In the genomic region with DNA sequence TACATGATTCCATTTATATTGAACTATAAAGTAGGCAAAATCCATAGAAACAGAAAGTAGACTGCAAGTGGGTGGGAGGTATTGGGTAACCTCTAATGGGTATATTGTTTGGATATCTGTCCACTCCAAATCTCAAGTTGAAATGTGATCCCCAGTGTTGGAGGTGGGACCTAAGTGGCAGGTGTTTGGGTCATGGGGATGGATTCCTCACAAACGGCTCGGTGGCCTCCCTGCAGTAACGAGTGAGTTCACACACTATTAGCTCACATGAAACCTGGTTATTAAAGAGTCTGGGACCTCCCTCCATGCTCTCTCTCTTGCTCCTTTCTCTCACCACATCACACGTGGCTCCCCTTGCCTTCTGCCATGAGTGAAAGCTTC, we compare ENCODE assay signal across 18 cellular contexts. TPM values are rescaled to one million over a fixed set of nuclear protein-coding genes. Genes with fewer than 3 reads are reported as not detected.
DNase-seq lines count a peak whose midpoint lies in the region; FAIRE-seq and TF ChIP-seq lines count a peak whose summit lies in the region.
"Had no signal": no experiment of that assay in that cellular context is flagged by ENCODE, and none has a peak within 500 bp of the region (broad histone marks: within the 10 kb centered on the region; RNA-seq: fewer than 3 reads in every experiment).

No MANE protein-coding gene starts in this region.

- POLR2A ChIA-PET in GM10248 (lab: Yijun Ruan, JAX): no interaction called here

- CTCF ChIA-PET in GM10248 (lab: Yijun Ruan, JAX): no interaction called here

- no peak overlapping the region for H3K27ac ChIP-seq in kidney (ENCODE audit: low read depth in 2 of 2, low read length in 2 of 2)
- H3K27ac ChIP-seq: epithelial cell of prostate had no signal

- no peak overlapping the region for H3K4me3 ChIP-seq in kidney (ENCODE audit: low read length in 2 of 2)

- peaks cover 44 to 48% of the 10 kb centered on the region in 2 donors for H3K36me3 ChIP-seq in kidney (ENCODE audit: control insufficient read depth in 1 of 2, insufficient read depth in 2 of 2, low read length in 2 of 2)

- H3K4me1 Mint-ChIP-seq in progenitor cell of endocrine pancreas (ENCODE audit: low read depth): no peaks in the 10 kb centered on the region
- H3K4me1 Mint-ChIP-seq: activated CD8-positive, alpha-beta memory T cell treated with anti-CD3 and anti-CD28 coated beads, Interleukin-2, amount 10 ng/mL, durations not matched to agents 7 days and 5 days had no signal

- TF ChIP-seq CTCF in progenitor cell of endocrine pancreas (IDR thresholded peaks at IDR 0.05; ENCODE audit: unreplicated experiment): no peak
- no peak for TF ChIP-seq CTCF in GM10248 (IDR thresholded peaks at IDR 0.05; ENCODE audit: control extremely low read depth, extremely low read depth, low read depth, missing control alignments)
- no peak for TF ChIP-seq CTCF in kidney (IDR thresholded peaks at IDR 0.05; ENCODE audit: borderline replicate concordance, extremely low read depth, insufficient read depth)

- H3K4me1 ChIP-seq in kidney (ENCODE audit: control insufficient read depth in 1 of 2, insufficient read depth in 1 of 2, low read depth in 1 of 2, low read length in 2 of 2): peaks cover 0 to 6% of the 10 kb centered on the region in 2 donors

- intact Hi-C loops in kidney (cut with DNase I): no loop called here

- H3K4me3 Mint-ChIP-seq in progenitor cell of endocrine pancreas (ENCODE audit: low read depth): no peak overlapping the region
- H3K4me3 Mint-ChIP-seq: activated CD8-positive, alpha-beta memory T cell treated with anti-CD3 and anti-CD28 coated beads, Interleukin-2, amount 10 ng/mL, durations not matched to agents 7 days and 5 days; naive thymus-derived CD4-positive, alpha-beta T cell had no signal

- peak; percentile 24 for DNase-seq in NCI-H1436 (lab: John Stamatoyannopoulos, UW)
- no peak for DNase-seq in NCI-H1436 treated with DMSO at 0.1 percent for 48 hours (lab: John Stamatoyannopoulos, UW)
- DNase-seq in NCI-H146 treated with DMSO at 0.1 percent for 48 hours (lab: John Stamatoyannopoulos, UW; ENCODE audit: unreplicated experiment): peak; percentile 7
- DNase-seq in SHP77 (lab: John Stamatoyannopoulos, UW): peak; percentile 46 to 67
- DNase-seq in progenitor cell of endocrine pancreas (ENCODE audit: low spot score, unreplicated experiment): no peak
- DNase-seq in GM10248 (ENCODE audit: extremely low spot score): no peak
- no peak for DNase-seq in activated effector memory CD4-positive, alpha-beta T cell treated with Interleukin-2 at 50 U/mL for 16 hours
- DNase-seq in kidney: no peak
- DNase-seq: activated CD8-positive, alpha-beta memory T cell treated with anti-CD3 and anti-CD28 coated beads, Interleukin-2, amount 10 ng/mL, durations not matched to agents 7 days and 5 days; cerebellar nuclear complex; COR-L47; naive thymus-derived CD4-positive, alpha-beta T cell; NCI-H2081; OCI-M1 had no signal

- H3K27ac Mint-ChIP-seq in progenitor cell of endocrine pancreas: peak overlapping the region; percentile 36
- H3K27ac Mint-ChIP-seq: activated CD8-positive, alpha-beta memory T cell treated with anti-CD3 and anti-CD28 coated beads, Interleukin-2, amount 10 ng/mL, durations not matched to agents 7 days and 5 days had no signal

- no peaks in the 10 kb centered on the region for H3K27me3 Mint-ChIP-seq in progenitor cell of endocrine pancreas
- H3K27me3 Mint-ChIP-seq: activated CD8-positive, alpha-beta memory T cell treated with anti-CD3 and anti-CD28 coated beads, Interleukin-2, amount 10 ng/mL, durations not matched to agents 7 days and 5 days; naive thymus-derived CD4-positive, alpha-beta T cell had no signal

- peaks cover 28% of the 10 kb centered on the region for H3K36me3 Mint-ChIP-seq in progenitor cell of endocrine pancreas (ENCODE audit: insufficient read depth)

- H3K9me3 Mint-ChIP-seq in progenitor cell of endocrine pancreas (ENCODE audit: low read depth): no peaks in the 10 kb centered on the region
- H3K9me3 Mint-ChIP-seq: naive thymus-derived CD4-positive, alpha-beta T cell had no signal

- H3K9ac ChIP-seq in kidney (ENCODE audit: low read length in 2 of 2): no peak overlapping the region

- H3K9me3 ChIP-seq in kidney (ENCODE audit: control insufficient read depth in 1 of 2, low read length in 2 of 2): no peaks in the 10 kb centered on the region

- no peak for FAIRE-seq in kidney (lab: Jason Lieb, UNC)
- FAIRE-seq: A204.1, HepG2 had no signal

RNA-seq across cellular contexts. Expression of a gene that starts 31.8 kb away (rescaled TPM):
- 23.4 and 23.9 TPM in 2 replicates for total RNA-seq in progenitor cell of endocrine pancreas
- total RNA-seq in kidney: 27.0 TPM
- polyA plus RNA-seq in kidney (ENCODE audit: insufficient read depth, low read depth, low replicate concordance): 15.9 TPM

RNA-seq across cellular contexts. Expression of a gene that starts 43.4 kb away (rescaled TPM):
- total RNA-seq in progenitor cell of endocrine pancreas: 1.7 and 2.0 TPM in 2 replicates
- 1.7 TPM for total RNA-seq in kidney
- not detected for polyA plus RNA-seq in kidney (ENCODE audit: insufficient read depth, low read depth, low replicate concordance)
- total RNA-seq: activated CD8-positive, alpha-beta memory T cell treated with anti-CD3 and anti-CD28 coated beads, Interleukin-2, amount 10 ng/mL, durations not matched to agents 7 days and 5 days; HepG2; naive thymus-derived CD4-positive, alpha-beta T cell; subcutaneous adipose tissue had no signal
- polyA plus RNA-seq: HepG2; naive thymus-derived CD4-positive, alpha-beta T cell had no signal

Comparison
In these comparisons a context has a peak if more than half of its experiments do, and no peak if none do; other contexts are left out.
1. DNase-seq: peak in NCI-H1436 (single experiment), NCI-H146 treated with DMSO at 0.1 percent for 48 hours (single experiment) and SHP77 (2 of 2); none in NCI-H1436 treated with DMSO at 0.1 percent for 48 hours (single experiment), progenitor cell of endocrine pancreas (single experiment), GM10248 (single experiment), activated effector memory CD4-positive, alpha-beta T cell treated with Interleukin-2 at 50 U/mL for 16 hours (single experiment) and kidney (single experiment).